Comparison of ENCODE assay signal across 12 cellular contexts in the genomic region with DNA sequence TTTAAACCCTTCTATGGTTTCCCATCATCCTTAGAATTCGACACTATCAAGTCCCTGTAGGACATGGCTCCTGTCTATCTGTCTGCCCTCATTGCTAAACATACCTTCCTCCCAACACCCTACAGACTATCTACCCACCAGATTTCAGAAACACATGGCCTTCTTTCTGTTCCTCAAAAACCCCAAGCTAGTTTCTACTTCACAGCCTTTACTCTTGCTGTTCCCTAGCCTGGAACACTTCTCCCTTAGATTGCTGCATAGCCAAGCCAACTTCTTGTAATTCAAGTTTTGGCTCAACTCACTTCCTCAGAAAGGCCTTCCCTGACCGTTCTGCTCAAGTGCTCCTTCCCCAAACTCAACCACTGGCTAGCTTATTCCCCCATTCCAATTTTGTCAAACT.
A peak's percentile ranks its signal among the peaks of the same experiment; 100 is the strongest.
DNase-seq lines count a peak whose midpoint lies in the region; ATAC-seq, FAIRE-seq and TF ChIP-seq lines count a peak whose summit lies in the region.
"Had no signal": no experiment of that assay in that cellular context is flagged by ENCODE, and none has a peak within 500 bp of the region (broad histone marks: within the 10 kb centered on the region; RNA-seq: fewer than 3 reads in every experiment).

No MANE protein-coding gene starts in this region.

- H3K79me2 ChIP-seq in GM12878 (ENCODE audit: control insufficient read depth, insufficient read depth, low read length) = no peaks in the 10 kb centered on the region

- TF ChIP-seq EP300 in GM12878 (IDR thresholded peaks at IDR 0.05; ENCODE audit: borderline replicate concordance in 1 of 2, control insufficient read depth in 1 of 2, low read depth in 2 of 2, low read length in 2 of 2) = no peak

- H3K4me3 ChIP-seq in GM12878 = no peak overlapping the region
- H3K4me3 ChIP-seq: tibial nerve had no signal

- H3K4me3 Mint-ChIP-seq in osteocyte (ENCODE audit: unreplicated experiment) = no peak overlapping the region

- peak overlapping the region; percentile 2; the same call in 1 of the 2 replicates for H2AFZ ChIP-seq in GM12878 (ENCODE audit: control insufficient read depth, low read depth, low read length)

- H3K9me3 Mint-ChIP-seq in osteocyte (ENCODE audit: unreplicated experiment) = peaks cover 3% of the 10 kb centered on the region

- no peaks in the 10 kb centered on the region for H3K27me3 Mint-ChIP-seq in osteocyte (ENCODE audit: unreplicated experiment)

- TF ChIP-seq POLR2A in GM12878 (IDR thresholded peaks at IDR 0.05; ENCODE audit: low read depth, low read length) = no peak

- no peak overlapping the region for H3K9ac ChIP-seq in GM12878 (ENCODE audit: control insufficient read depth, insufficient read depth, low read length)

- no peaks in the 10 kb centered on the region for H3K27me3 ChIP-seq in GM12878 (replicated peaks in 1 of 2; ENCODE audit: control insufficient read depth in 2 of 2, insufficient read depth in 2 of 2, low read length in 1 of 2)
- H3K27me3 ChIP-seq: tibial nerve had no signal

- H3K4me1 ChIP-seq in GM12878 (ENCODE audit: control insufficient read depth, insufficient read depth, low read length) = peaks cover 20% of the 10 kb centered on the region
- H3K4me1 ChIP-seq: tibial nerve had no signal

- H3K27ac ChIP-seq in GM12878 (ENCODE audit: control insufficient read depth, insufficient read depth) = peak overlapping the region; percentile 58; the same call in 1 of the 2 replicates
- H3K27ac ChIP-seq: tibial nerve had no signal

- CTCF ChIA-PET in GM10248 (lab: Yijun Ruan, JAX) (interaction anchor here (0.9 to 7.1 kb wide), 7 partner anchors 10 to 34 kb away, joined by 3 to 57 read pairs (median 6); no protein-coding TSS in a partner anchor), GM12878 (lab: Yijun Ruan, JAX) (interaction anchor here (0.8 to 2.2 kb wide), 3 partner anchors 11 to 450 kb away, joined by 3 to 19 read pairs (median 3); no protein-coding TSS in a partner anchor)

- ATAC-seq in GM19467 (IDR thresholded peaks at IDR 0.05; ENCODE audit: unreplicated experiment) (peak; percentile 59), HG03280 (IDR thresholded peaks at IDR 0.05; ENCODE audit: unreplicated experiment) (peak; percentile 51), GM12878 (peak; percentile 95)
- ATAC-seq: activated CD4-positive, CD25-positive, alpha-beta regulatory T cell treated with anti-CD3 and anti-CD28 coated beads, Interleukin-2, amount 50 U/mL, for 24 hours had no signal

- H3K4me1 Mint-ChIP-seq in osteocyte (ENCODE audit: unreplicated experiment) = no peaks in the 10 kb centered on the region

- RAD21 ChIA-PET in GM12878 (lab: Charles Lee; ENCODE audit: unreplicated experiment) = interaction anchor here (0.6 to 4.2 kb wide), 3 partner anchors 11 to 450 kb away, joined by 3 to 21 read pairs (median 5); no protein-coding TSS in a partner anchor

- no peaks in the 10 kb centered on the region; the same call in 2 of the 3 replicates for H3K9me3 ChIP-seq in GM12878 (replicated peaks; ENCODE audit: control insufficient read depth, insufficient read depth, low read length)
- H3K9me3 ChIP-seq: tibial nerve had no signal

- SMC1A ChIA-PET in GM12878 (lab: Charles Lee; ENCODE audit: uncharacterized antibody, unreplicated experiment) = interaction anchor here (0.6 to 2.3 kb wide), 6 partner anchors 9 to 448 kb away, joined by 3 to 20 read pairs (median 6); no protein-coding TSS in a partner anchor

- TF ChIP-seq CTCF in GM10248 (IDR thresholded peaks at IDR 0.05; ENCODE audit: control extremely low read depth, extremely low read depth, low read depth, missing control alignments) (no peak), GM12878 (IDR thresholded peaks at IDR 0.05 in 2 of 3, conservative IDR thresholded peaks at IDR 0.05 in 1 of 3; ENCODE audit: control insufficient read depth in 2 of 3, extremely low read depth in 1 of 3, insufficient read depth in 1 of 3, low read depth in 3 of 3, low read length in 3 of 3) (no peak), osteocyte (IDR thresholded peaks at IDR 0.05) (no peak)

- H3K4me2 ChIP-seq in GM12878 (ENCODE audit: control insufficient read depth, insufficient read depth) = peak overlapping the region; percentile 70; the same call in 1 of the 2 replicates

- H3K36me3 Mint-ChIP-seq in osteocyte (ENCODE audit: unreplicated experiment) = no peaks in the 10 kb centered on the region

- BruUV-seq in GM12878 (replicated peaks; lab: Mats Ljungman, UMichigan) = no TSS peak

- WGBS in GM12878 (ENCODE audit: insufficient coverage, insufficient replicate concordance, low lambda C conversion rate, missing lambda C conversion rate) = 0% methylated on average over 2 of the region's 2 CpGs

- TF ChIP-seq RAD21 in GM12878 (IDR thresholded peaks at IDR 0.05; ENCODE audit: insufficient read depth, low read depth, low read length) = no peak

- intact Hi-C loops in GM12878 (cut with micrococcal nuclease; ENCODE audit: unreplicated experiment) = no loop called here

- in situ Hi-C loops in GM12878 (cut with MboI) = no loop called here

- DNase-seq in GM10248 (ENCODE audit: extremely low spot score) (peak; percentile 49), GM12878 (ENCODE audit: low read depth, low spot score) (peak; percentile 57), DMS79 (lab: John Stamatoyannopoulos, UW) (no peak), osteocyte (ENCODE audit: extremely low spot score, unreplicated experiment) (no peak), cerebellum (ENCODE audit: low spot score) (no peak), NCI-H1694 treated with DMSO at 0.1 percent for 48 hours (lab: John Stamatoyannopoulos, UW) (no peak)
- DNase-seq: Karpas-422, SHP77 had no signal

- no peaks in the 10 kb centered on the region for H3K36me3 ChIP-seq in GM12878 (ENCODE audit: control insufficient read depth in 2 of 2, insufficient read depth in 2 of 2, low read length in 1 of 2)

- peak; percentile 81 for FAIRE-seq in GM12878 (lab: Jason Lieb, UNC)

- H3K27ac Mint-ChIP-seq in osteocyte (ENCODE audit: unreplicated experiment) = no peak overlapping the region

- H4K20me1 ChIP-seq in GM12878 (ENCODE audit: control insufficient read depth, insufficient read depth) = no peaks in the 10 kb centered on the region

- POLR2A ChIA-PET in GM10248 (lab: Yijun Ruan, JAX) (no interaction called here), GM12878 (lab: Charles Lee) (no interaction called here)

TF ChIP-seq in GM12878, 131 proteins besides CTCF, POLR2A, EP300 and RAD21 (continues in another document):
- TF ChIP-seq SPI1 (IDR thresholded peaks at IDR 0.05; ENCODE audit: borderline replicate concordance, insufficient read depth, low read depth, low read length) = peak; percentile 88
- TF ChIP-seq ZNF217 (IDR thresholded peaks at IDR 0.05) = no peak
- TF ChIP-seq, protein P1, sequence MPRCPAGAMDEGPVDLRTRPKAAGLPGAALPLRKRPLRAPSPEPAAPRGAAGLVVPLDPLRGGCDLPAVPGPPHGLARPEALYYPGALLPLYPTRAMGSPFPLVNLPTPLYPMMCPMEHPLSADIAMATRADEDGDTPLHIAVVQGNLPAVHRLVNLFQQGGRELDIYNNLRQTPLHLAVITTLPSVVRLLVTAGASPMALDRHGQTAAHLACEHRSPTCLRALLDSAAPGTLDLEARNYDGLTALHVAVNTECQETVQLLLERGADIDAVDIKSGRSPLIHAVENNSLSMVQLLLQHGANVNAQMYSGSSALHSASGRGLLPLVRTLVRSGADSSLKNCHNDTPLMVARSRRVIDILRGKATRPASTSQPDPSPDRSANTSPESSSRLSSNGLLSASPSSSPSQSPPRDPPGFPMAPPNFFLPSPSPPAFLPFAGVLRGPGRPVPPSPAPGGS (IDR thresholded peaks at IDR 0.05; ENCODE audit: borderline replicate concordance, insufficient read depth, low read depth, low read length, poor library complexity, severe bottlenecking) = no peak
- TF ChIP-seq RELB (IDR thresholded peaks at IDR 0.05; ENCODE audit: low read depth) = peak; percentile 63
- TF ChIP-seq YBX1 (IDR thresholded peaks at IDR 0.05) = no peak
- no peak for TF ChIP-seq RFX5 (IDR thresholded peaks at IDR 0.05; ENCODE audit: low read depth, low read length)
- TF ChIP-seq BCL11A (IDR thresholded peaks at IDR 0.05; ENCODE audit: low read depth, low read length) = 0 out of 2 replicates have a peak, but pooled peaks have one; percentile 23
- 0 out of 2 replicates have a peak, but pooled peaks have one; percentile 15 for TF ChIP-seq TCF12 (IDR thresholded peaks at IDR 0.05; ENCODE audit: low read depth, low read length)
- TF ChIP-seq RUNX3 (IDR thresholded peaks at IDR 0.05; ENCODE audit: low read length) = peak; percentile 61
- TF ChIP-seq PAX5 (IDR thresholded peaks at IDR 0.05; ENCODE audit: borderline replicate concordance, low read depth, low read length) = peak; percentile 55; the same call in 1 of the 2 replicates
- no peak for TF ChIP-seq GATAD2B (conservative IDR thresholded peaks at IDR 0.05; ENCODE audit: low read depth)
- TF ChIP-seq MTA2 (IDR thresholded peaks at IDR 0.05; ENCODE audit: low read depth) = peak; percentile 12; the same call in 1 of the 2 replicates
- peak; percentile 80 for TF ChIP-seq EED (IDR thresholded peaks at IDR 0.05; ENCODE audit: low read depth)
- peak; percentile 70 to 81; a peak in 2 of 4 replicates for TF ChIP-seq IKZF2 (IDR thresholded peaks at IDR 0.05)
- TF ChIP-seq MAX (IDR thresholded peaks at IDR 0.05; ENCODE audit: low read depth, low read length) = peak; percentile 29; the same call in 1 of the 2 replicates
- peak; percentile 52; the same call in 1 of the 2 replicates for TF ChIP-seq NFIC (IDR thresholded peaks at IDR 0.05; ENCODE audit: low read depth, low read length)
- 0 out of 2 replicates have a peak, but pooled peaks have one; percentile 31 for TF ChIP-seq IRF4 (IDR thresholded peaks at IDR 0.05; ENCODE audit: low read depth, low read length)
- TF ChIP-seq IKZF1 (conservative IDR thresholded peaks at IDR 0.05) = peak; percentile 59

Comparison
In these comparisons a context has a peak if more than half of its experiments do, and no peak if none do; other contexts are left out.
1. DNase-seq: peak in GM10248 (single experiment) and GM12878 (single experiment); none in DMS79 (single experiment), osteocyte (single experiment), cerebellum (single experiment) and NCI-H1694 treated with DMSO at 0.1 percent for 48 hours (single experiment).
2. Peak in every context shown above with its lines, with median percentiles within 50 percentile points of each other: ATAC-seq.